23 cellular contexts compared by ENCODE assay signal in genomic region chr11:100586346-100587101, GRCh38.
"Had no signal": no experiment of that assay in that cellular context is flagged by ENCODE, and none has a peak within 500 bp of the region (broad histone marks: within the 10 kb centered on the region; RNA-seq: fewer than 3 reads in every experiment).

No MANE protein-coding gene starts in this region.

- H3K27me3 ChIP-seq: adrenal gland, SJCRH30 had no signal

- DNase-seq: activated CD4-positive, alpha-beta T cell treated with anti-CD3 and anti-CD28 coated beads for 36 hours; activated CD4-positive, alpha-beta T cell treated with anti-CD3 and anti-CD28 coated beads, Interleukin-2, amount 50 U/mL, for 1 hour; activated CD4-positive, CD25-positive, alpha-beta regulatory T cell; activated CD8-positive, alpha-beta memory T cell treated with anti-CD3 and anti-CD28 coated beads, Interleukin-2, amount 50 U/mL, for 4 hours; activated CD8-positive, alpha-beta T cell treated with anti-CD3 and anti-CD28 coated beads for 36 hours; activated naive CD4-positive, alpha-beta T cell treated with anti-CD3 and anti-CD28 coated beads, Interleukin-2, amount 50 U/mL, for 16 hours; activated naive CD8-positive, alpha-beta T cell treated with anti-CD3 and anti-CD28 coated beads, Interleukin-2, amount 10 ng/mL, durations not matched to agents 7 days and 5 days; activated T-cell treated with anti-CD3 and anti-CD28 coated beads, Interleukin-2, amount 50 U/mL, for 72 hours; anterior cingulate cortex; IMR-90; Kasumi-1; KBM-7; NCI-H1048; NCI-H1930; NCI-H2171; NCI-H2227 treated with DMSO at 0.1 percent for 48 hours; NCI-H526; NCI-H774; SJCRH30; SK-N-SH; T-helper 1 cell had no signal

- H3K36me3 ChIP-seq: adrenal gland, SJCRH30 had no signal

- H3K27ac ChIP-seq: SJCRH30, VCaP had no signal

- H3K4me3 ChIP-seq: adrenal gland, SJCRH30 had no signal

- ATAC-seq: activated CD4-positive, alpha-beta T cell treated with anti-CD3 and anti-CD28 coated beads for 36 hours; activated CD8-positive, alpha-beta T cell treated with anti-CD3 and anti-CD28 coated beads for 36 hours; activated T-cell treated with anti-CD3 and anti-CD28 coated beads, Interleukin-2, amount 50 U/mL, for 72 hours had no signal

- H3K9me3 ChIP-seq: adrenal gland, SJCRH30, SK-N-SH had no signal

- H3K4me1 ChIP-seq: SJCRH30 had no signal
